Comparison of ENCODE assay signal across 27 cellular contexts in the genomic region with DNA sequence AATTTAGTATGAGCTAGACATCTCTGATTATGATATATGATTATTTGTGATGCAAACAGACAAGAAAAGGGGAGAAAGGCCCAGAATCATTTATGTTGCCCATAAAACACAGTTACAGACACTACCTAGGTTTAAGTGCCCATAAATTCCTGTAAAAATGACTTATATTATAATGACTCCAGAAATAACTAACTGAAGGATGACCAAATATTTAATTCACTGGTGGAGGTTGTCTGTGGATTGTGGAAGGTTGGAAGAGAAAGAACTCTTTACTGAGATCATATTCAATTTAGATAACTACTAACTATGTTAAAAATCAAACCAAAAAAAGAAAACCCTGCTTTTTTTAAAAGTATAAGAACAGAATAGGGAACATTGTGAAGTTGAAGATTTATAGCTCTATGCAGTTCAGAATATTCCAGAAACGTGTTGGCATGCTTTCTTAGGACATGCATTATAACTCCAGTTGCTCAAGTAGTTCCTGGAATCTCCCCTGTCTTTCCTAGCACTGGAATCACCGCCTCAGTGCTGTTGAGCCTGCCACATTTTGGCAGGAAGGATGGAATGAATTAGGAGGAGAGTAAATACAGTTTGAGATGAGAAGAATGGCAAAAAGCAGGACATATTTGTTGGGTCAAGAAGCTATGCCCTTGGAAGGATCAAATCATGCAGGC.
A peak's percentile ranks its signal among the peaks of the same experiment; 100 is the strongest.
DNase-seq lines count a peak whose midpoint lies in the region; ATAC-seq, FAIRE-seq and TF ChIP-seq lines count a peak whose summit lies in the region.
"Had no signal": no experiment of that assay in that cellular context is flagged by ENCODE, and none has a peak within 500 bp of the region (broad histone marks: within the 10 kb centered on the region; RNA-seq: fewer than 3 reads in every experiment).

No MANE protein-coding gene starts in this region.

- H3K4me2 ChIP-seq in SK-N-SH: no peak overlapping the region
- H3K4me2 ChIP-seq: BLaER1 treated with 17β-estradiol and CSF1 and Interleukin-3, amounts not matched to agents 10 nM and 100 nM; PC-9 had no signal

- no peak overlapping the region for H3K4me3 Mint-ChIP-seq in activated CD4-positive, alpha-beta T cell treated with anti-CD3 and anti-CD28 coated beads, Interleukin-2, amount 10 ng/mL, durations not matched to agents 24 days and 14 days
- H3K4me3 Mint-ChIP-seq: CD4-positive, alpha-beta memory T cell had no signal

- no peaks in the 10 kb centered on the region for H3K9me3 Mint-ChIP-seq in activated CD4-positive, alpha-beta T cell treated with anti-CD3 and anti-CD28 coated beads, Interleukin-2, amount 10 ng/mL, durations not matched to agents 24 days and 14 days

- no peaks in the 10 kb centered on the region for H3K27me3 ChIP-seq in SK-N-SH (ENCODE audit: insufficient read depth)
- no peaks in the 10 kb centered on the region for H3K27me3 ChIP-seq in left lung
- no peaks in the 10 kb centered on the region for H3K27me3 ChIP-seq in pancreas
- H3K27me3 ChIP-seq: BLaER1 treated with 17β-estradiol and CSF1 and Interleukin-3, amounts not matched to agents 10 nM and 100 nM; SJSA1 had no signal

- TF ChIP-seq RAD21 in SK-N-SH (IDR thresholded peaks at IDR 0.05; ENCODE audit: low read length): no peak

- no peak for TF ChIP-seq CTCF in SK-N-SH (IDR thresholded peaks at IDR 0.05)
- no peak for TF ChIP-seq CTCF in left lung (IDR thresholded peaks at IDR 0.05)
- no peak for TF ChIP-seq CTCF in pancreas (IDR thresholded peaks at IDR 0.05)

- H3K27ac Mint-ChIP-seq in activated CD4-positive, alpha-beta T cell treated with anti-CD3 and anti-CD28 coated beads, Interleukin-2, amount 10 ng/mL, durations not matched to agents 24 days and 14 days: no peak overlapping the region
- H3K27ac Mint-ChIP-seq: CD4-positive, alpha-beta memory T cell had no signal

- H4K20me1 ChIP-seq in SK-N-SH (ENCODE audit: insufficient read depth): no peaks in the 10 kb centered on the region
- H4K20me1 ChIP-seq: BLaER1 treated with 17β-estradiol and CSF1 and Interleukin-3, amounts not matched to agents 10 nM and 100 nM had no signal

- H3K4me1 ChIP-seq in SK-N-SH (ENCODE audit: control insufficient read depth in 1 of 2, insufficient read depth in 2 of 2, low read depth in 1 of 2, low read length in 1 of 2) (no peaks in the 10 kb centered on the region), left lung (peaks cover 0 to 8% of the 10 kb centered on the region in 2 donors), pancreas (no peaks in the 10 kb centered on the region)
- H3K4me1 ChIP-seq: Caco-2, SJSA1 had no signal

- H3K36me3 Mint-ChIP-seq in activated CD4-positive, alpha-beta T cell treated with anti-CD3 and anti-CD28 coated beads, Interleukin-2, amount 10 ng/mL, durations not matched to agents 24 days and 14 days (ENCODE audit: low read depth): no peaks in the 10 kb centered on the region
- H3K36me3 Mint-ChIP-seq: CD4-positive, alpha-beta memory T cell had no signal

- H3K9ac ChIP-seq in SK-N-SH: no peak overlapping the region
- H3K9ac ChIP-seq: BLaER1 treated with 17β-estradiol and CSF1 and Interleukin-3, amounts not matched to agents 10 nM and 100 nM had no signal

- peak; percentile 36 for ATAC-seq in SK-N-SH treated with all-trans-retinoic acid at 6 μM for 48 hours
- peak; percentile 33 for ATAC-seq in left lung
- no peak for ATAC-seq in pancreas

- no peak for FAIRE-seq in pancreas (lab: Jason Lieb, UNC)
- FAIRE-seq: GM12891, H1 had no signal

- H3K36me3 ChIP-seq in SK-N-SH (replicated peaks in 1 of 2; ENCODE audit: control insufficient read depth in 1 of 2, insufficient read depth in 2 of 2, low read length in 1 of 2) (no peaks in the 10 kb centered on the region), left lung (no peaks in the 10 kb centered on the region), pancreas (no peaks in the 10 kb centered on the region)
- H3K36me3 ChIP-seq: BLaER1 treated with 17β-estradiol and CSF1 and Interleukin-3, amounts not matched to agents 10 nM and 100 nM; SJSA1 had no signal

- CTCF ChIA-PET in SK-N-SH (lab: Yijun Ruan, JAX): no interaction called here

- no peaks in the 10 kb centered on the region for H3K9me2 ChIP-seq in SK-N-SH

- no peak for TF ChIP-seq EP300 in SK-N-SH (IDR thresholded peaks at IDR 0.05; ENCODE audit: borderline replicate concordance in 1 of 2, low read depth in 1 of 2, low read length in 1 of 2)

- no peaks in the 10 kb centered on the region for H3K27me3 Mint-ChIP-seq in activated CD4-positive, alpha-beta T cell treated with anti-CD3 and anti-CD28 coated beads, Interleukin-2, amount 10 ng/mL, durations not matched to agents 24 days and 14 days
- H3K27me3 Mint-ChIP-seq: CD4-positive, alpha-beta memory T cell had no signal

- no peak for DNase-seq in SK-N-SH
- DNase-seq in fibroblast of gingiva (ENCODE audit: low read depth): peak; percentile 52
- no peak for DNase-seq in left lung
- no peak for DNase-seq in activated CD4-positive, alpha-beta T cell treated with anti-CD3 and anti-CD28 coated beads, Interleukin-2, amount 10 ng/mL, durations not matched to agents 24 days and 14 days
- DNase-seq in amygdala (lab: John Stamatoyannopoulos, UW): no peak
- DNase-seq in kidney glomerular epithelial cell (lab: John Stamatoyannopoulos, UW): no peak
- DNase-seq in pancreas: no peak
- DNase-seq: ACHN; Caco-2; CD4-positive, alpha-beta memory T cell; EL; GDM1; NCI-H1092; NCI-H1417 treated with DMSO at 0.1 percent for 48 hours; NCI-H1694 treated with DMSO at 0.1 percent for 48 hours; NCI-H2081; NCI-H2227 treated with DMSO at 0.1 percent for 48 hours; NCI-H526 treated with DMSO at 0.1 percent for 48 hours; PC-9; Right ventricle myocardium superior; RPMI8226 had no signal

- H3K9me3 ChIP-seq in SK-N-SH (no peaks in the 10 kb centered on the region), left lung (no peaks in the 10 kb centered on the region), pancreas (no peaks in the 10 kb centered on the region)
- H3K9me3 ChIP-seq: BLaER1 treated with 17β-estradiol and CSF1 and Interleukin-3, amounts not matched to agents 10 nM and 100 nM; Caco-2; SJSA1 had no signal

- H3K4me3 ChIP-seq in SK-N-SH (ENCODE audit: low read depth in 2 of 2, low read length in 1 of 2) (no peak overlapping the region), left lung (no peak overlapping the region), pancreas (no peak overlapping the region)
- H3K4me3 ChIP-seq: BLaER1 treated with 17β-estradiol and CSF1 and Interleukin-3, amounts not matched to agents 10 nM and 100 nM; PC-9; SJSA1 had no signal

- no peak overlapping the region for H2AFZ ChIP-seq in SK-N-SH (ENCODE audit: low read depth)
- H2AFZ ChIP-seq: PC-9 had no signal

- no peaks in the 10 kb centered on the region for H3K79me2 ChIP-seq in SK-N-SH (ENCODE audit: insufficient read depth)

- no peak overlapping the region for H3K27ac ChIP-seq in SK-N-SH (ENCODE audit: low read depth in 2 of 2, low read length in 1 of 2)
- H3K27ac ChIP-seq in left lung: no peak overlapping the region
- no peak overlapping the region for H3K27ac ChIP-seq in pancreas
- H3K27ac ChIP-seq: 22Rv1; BLaER1 treated with 17β-estradiol and CSF1 and Interleukin-3, amounts not matched to agents 10 nM and 100 nM; PC-9; SJSA1 had no signal

- intact Hi-C loops in left lung (cut with DNase I): no loop called here
- intact Hi-C loops in activated CD4-positive, alpha-beta T cell treated with anti-CD3 and anti-CD28 coated beads, Interleukin-2, amount 10 ng/mL, durations not matched to agents 24 days and 14 days (cut with micrococcal nuclease): no loop called here
- intact Hi-C loops in pancreas (cut with DNase I): no loop called here

- POLR2A ChIA-PET in SK-N-SH (lab: Yijun Ruan, JAX): no interaction called here

- H3K4me1 Mint-ChIP-seq in activated CD4-positive, alpha-beta T cell treated with anti-CD3 and anti-CD28 coated beads, Interleukin-2, amount 10 ng/mL, durations not matched to agents 24 days and 14 days: no peaks in the 10 kb centered on the region
- H3K4me1 Mint-ChIP-seq: CD4-positive, alpha-beta memory T cell had no signal

- no peaks in the 10 kb centered on the region for H3F3A ChIP-seq in SK-N-SH (replicated peaks; ENCODE audit: insufficient read depth)

- 50% methylated on average over 2 of the region's 2 CpGs for WGBS in SK-N-SH (ENCODE audit: low lambda C conversion rate)
- 51 to 52% methylated on average over 2 of the region's 2 CpGs for WGBS in pancreas, 2 donors

TF ChIP-seq in SK-N-SH treated with all-trans-retinoic acid at 6 μM for 48 hours, 23 proteins besides CTCF, POLR2A, EP300 and RAD21 (continues in another document):
- TF ChIP-seq, protein P1, sequence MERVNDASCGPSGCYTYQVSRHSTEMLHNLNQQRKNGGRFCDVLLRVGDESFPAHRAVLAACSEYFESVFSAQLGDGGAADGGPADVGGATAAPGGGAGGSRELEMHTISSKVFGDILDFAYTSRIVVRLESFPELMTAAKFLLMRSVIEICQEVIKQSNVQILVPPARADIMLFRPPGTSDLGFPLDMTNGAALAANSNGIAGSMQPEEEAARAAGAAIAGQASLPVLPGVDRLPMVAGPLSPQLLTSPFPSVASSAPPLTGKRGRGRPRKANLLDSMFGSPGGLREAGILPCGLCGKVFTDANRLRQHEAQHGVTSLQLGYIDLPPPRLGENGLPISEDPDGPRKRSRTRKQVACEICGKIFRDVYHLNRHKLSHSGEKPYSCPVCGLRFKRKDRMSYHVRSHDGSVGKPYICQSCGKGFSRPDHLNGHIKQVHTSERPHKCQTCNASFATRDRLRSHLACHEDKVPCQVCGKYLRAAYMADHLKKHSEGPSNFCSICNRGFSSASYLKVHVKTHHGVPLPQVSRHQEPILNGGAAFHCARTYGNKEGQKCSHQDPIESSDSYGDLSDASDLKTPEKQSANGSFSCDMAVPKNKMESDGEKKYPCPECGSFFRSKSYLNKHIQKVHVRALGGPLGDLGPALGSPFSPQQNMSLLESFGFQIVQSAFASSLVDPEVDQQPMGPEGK (CRISPR knock-in tag; IDR thresholded peaks at IDR 0.05; ENCODE audit: borderline replicate concordance): no peak
- peak; percentile 62 for TF ChIP-seq ZFP30 (CRISPR knock-in tag; IDR thresholded peaks at IDR 0.05)

TF ChIP-seq in SK-N-SH, 30 proteins besides CTCF, POLR2A, EP300 and RAD21:
- TF ChIP-seq YY1 (IDR thresholded peaks at IDR 0.05; ENCODE audit: low read depth): no peak
- TF ChIP-seq, protein P2, sequence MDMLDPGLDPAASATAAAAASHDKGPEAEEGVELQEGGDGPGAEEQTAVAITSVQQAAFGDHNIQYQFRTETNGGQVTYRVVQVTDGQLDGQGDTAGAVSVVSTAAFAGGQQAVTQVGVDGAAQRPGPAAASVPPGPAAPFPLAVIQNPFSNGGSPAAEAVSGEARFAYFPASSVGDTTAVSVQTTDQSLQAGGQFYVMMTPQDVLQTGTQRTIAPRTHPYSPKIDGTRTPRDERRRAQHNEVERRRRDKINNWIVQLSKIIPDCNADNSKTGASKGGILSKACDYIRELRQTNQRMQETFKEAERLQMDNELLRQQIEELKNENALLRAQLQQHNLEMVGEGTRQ (IDR thresholded peaks at IDR 0.05; ENCODE audit: borderline replicate concordance, low read depth, low read length): no peak
- no peak for TF ChIP-seq SIN3A (IDR thresholded peaks at IDR 0.05; ENCODE audit: borderline replicate concordance, low read depth, low read length)
- TF ChIP-seq SMC3 (IDR thresholded peaks at IDR 0.05; ENCODE audit: low read depth, low read length): no peak
- TF ChIP-seq RFX5 (IDR thresholded peaks at IDR 0.05; ENCODE audit: low read length): no peak
- TF ChIP-seq RCOR1 (IDR thresholded peaks at IDR 0.05; ENCODE audit: low read length): no peak
TF ChIP-seq in SK-N-SH: peak in this region for 0.

Comparison
In these comparisons a context has a peak if more than half of its experiments do, and no peak if none do; other contexts are left out.
1. ATAC-seq: peak in SK-N-SH treated with all-trans-retinoic acid at 6 μM for 48 hours (single experiment) and left lung (single experiment); none in pancreas (0 of 4).